Comparison of ENCODE assay signal across 27 cellular contexts in genomic region chr21:31977816-31978215, GRCh38.
"Had no signal": no experiment of that assay in that cellular context is flagged by ENCODE, and none has a peak within 500 bp of the region (broad histone marks: within the 10 kb centered on the region; RNA-seq: fewer than 3 reads in every experiment).

No MANE protein-coding gene starts in this region.

- H3K4me3 ChIP-seq: left lung, lower lobe of right lung, right atrium auricular region, right lobe of liver, skin epidermis, stomach, testis, thyroid gland, transverse colon, upper lobe of left lung, vagina had no signal

- ATAC-seq: left colon; left lung; lower lobe of right lung; naive thymus-derived CD8-positive, alpha-beta T cell; right lobe of liver; stimulated activated naive B cell treated with anti-CD40 and anti-IgM and Interleukin-4, amounts not matched to agents 10 μg/mL and 1 μg/mL and 100 μg/mL, for 72 hours; stimulated activated naive CD8-positive, alpha-beta T cell treated with anti-CD3 and anti-CD28 coated beads, Interleukin-15, Interleukin-2, amounts not matched to agents 100 U/mL and 50 U/mL, for 24 hours had no signal

- DNase-seq: hypothalamus; immature natural killer cell; kidney; left colon; left lung; lower lobe of right lung; mammary epithelial cell; mesenchymal stem cell; naive thymus-derived CD8-positive, alpha-beta T cell; occipital lobe; right lobe of liver; stimulated activated CD4-positive, alpha-beta T cell treated with anti-CD3 and anti-CD28 coated beads, Interleukin-12 subunit alpha, Interleukin-12 subunit beta, amount 100 ng/mL, for 4 hours; stimulated activated CD4-positive, alpha-beta T cell treated with anti-CD3 and anti-CD28 coated beads, Interleukin-15, amount 100 ng/mL, for 24 hours; stimulated activated CD4-positive, alpha-beta T cell treated with anti-CD3 and anti-CD28 coated beads, Interleukin-2, amount 100 ng/mL, for 24 hours; stimulated activated CD4-positive, alpha-beta T cell treated with anti-CD3 and anti-CD28 coated beads, Interleukin-4, amount 100 ng/mL, for 1 hour; stimulated activated naive B cell treated with anti-CD40 and anti-IgM and Interleukin-4, amounts not matched to agents 10 μg/mL and 1 μg/mL and 100 μg/mL, for 72 hours; stimulated activated naive CD8-positive, alpha-beta T cell treated with anti-CD3 and anti-CD28 coated beads, Interleukin-15, Interleukin-2, amounts not matched to agents 100 U/mL and 50 U/mL, for 24 hours; stomach; testis; thyroid gland; transverse colon; upper lobe of left lung had no signal

- H3K9me3 ChIP-seq: left lung, lower lobe of right lung, neutrophil, right atrium auricular region, right lobe of liver, stomach, testis, thyroid gland, transverse colon, upper lobe of left lung, vagina had no signal

- H3K79me2 ChIP-seq: parathyroid adenoma had no signal

- H3K27me3 ChIP-seq: left lung, right atrium auricular region, right lobe of liver, stomach, testis, thyroid gland, transverse colon, upper lobe of left lung, vagina had no signal

- H3K36me3 ChIP-seq: left lung, lower lobe of right lung, neutrophil, right atrium auricular region, right lobe of liver, thyroid gland, transverse colon, upper lobe of left lung, vagina had no signal

- H3K27ac ChIP-seq: left lung, lower lobe of right lung, neutrophil, parathyroid adenoma, right atrium auricular region, right lobe of liver, skin epidermis, stomach, testis, thyroid gland, transverse colon, upper lobe of left lung, vagina had no signal

- H3K9ac ChIP-seq: parathyroid adenoma had no signal

- H3K4me1 ChIP-seq: left lung, lower lobe of right lung, parathyroid adenoma, right atrium auricular region, stomach, testis, thyroid gland, transverse colon, upper lobe of left lung, vagina had no signal

- H2AFZ ChIP-seq: parathyroid adenoma had no signal
